ENCODE assay signal across 1 cellular context in genomic region chr7:101902680-101903504, GRCh38.
TF ChIP-seq lines count a peak whose summit lies in the region.

No MANE protein-coding gene starts in this region.

TF ChIP-seq in K562, 482 proteins besides CTCF, POLR2A, EP300 and RAD21 (continued from another document and continues in another):
- no peak for TF ChIP-seq ZNF512 (tag; IDR thresholded peaks at IDR 0.05)
- TF ChIP-seq ZNF143 (CRISPR knock-in tag; IDR thresholded peaks at IDR 0.05): no peak
- no peak for TF ChIP-seq HEY1 (CRISPR knock-in tag; IDR thresholded peaks at IDR 0.05; ENCODE audit: borderline replicate concordance)
- no peak for TF ChIP-seq KHSRP (IDR thresholded peaks at IDR 0.05)
- TF ChIP-seq ZNF24 (IDR thresholded peaks at IDR 0.05): peak; percentile 32; the same call in 1 of the 2 replicates
- no peak for TF ChIP-seq MEF2D (tag; conservative IDR thresholded peaks at IDR 0.05; ENCODE audit: low read depth)
- TF ChIP-seq SRSF3 (IDR thresholded peaks at IDR 0.05; ENCODE audit: insufficient read depth, low read length): no peak
- TF ChIP-seq ZNF274 (IDR thresholded peaks at IDR 0.05; ENCODE audit: borderline replicate concordance, low read depth, low read length): no peak
- TF ChIP-seq SREBF2 (CRISPR knock-in tag; IDR thresholded peaks at IDR 0.05): 0 out of 2 replicates have a peak, but pooled peaks have one; percentile 25
- peak; percentile 66 for TF ChIP-seq SP1 (CRISPR knock-in tag; IDR thresholded peaks at IDR 0.05)
- TF ChIP-seq HINFP (tag; conservative IDR thresholded peaks at IDR 0.05; ENCODE audit: low read depth): 0 out of 2 replicates have a peak, but pooled peaks have one; percentile 40
- no peak for TF ChIP-seq CHCHD3 (CRISPR knock-in tag; IDR thresholded peaks at IDR 0.05)
- TF ChIP-seq ZNF639 (CRISPR knock-in tag; conservative IDR thresholded peaks at IDR 0.05 in 1 of 2, IDR thresholded peaks at IDR 0.05 in 1 of 2): 0 out of 4 replicates have a peak, but pooled peaks of 1 of the 2 experiments have one; percentile 66
- no peak for TF ChIP-seq THRAP3 (IDR thresholded peaks at IDR 0.05; ENCODE audit: borderline replicate concordance)
- TF ChIP-seq GTF2B (IDR thresholded peaks at IDR 0.05; ENCODE audit: extremely low read depth, insufficient read length): no peak
- TF ChIP-seq PHF8 (IDR thresholded peaks at IDR 0.05; ENCODE audit: borderline replicate concordance, low read length): peak; percentile 42; the same call in 1 of the 2 replicates
- TF ChIP-seq RBM34 (IDR thresholded peaks at IDR 0.05; ENCODE audit: borderline replicate concordance, insufficient read depth, low read length): no peak
- no peak for TF ChIP-seq KAT2B (IDR thresholded peaks at IDR 0.05; ENCODE audit: low read depth, low read length)
- TF ChIP-seq ETV5 (CRISPR knock-in tag; IDR thresholded peaks at IDR 0.05; ENCODE audit: low read depth): peak; percentile 2; the same call in 1 of the 2 replicates
- TF ChIP-seq ZNF311 (CRISPR knock-in tag; IDR thresholded peaks at IDR 0.05): no peak
- TF ChIP-seq TEAD4 (IDR thresholded peaks at IDR 0.05; ENCODE audit: low read length): peak; percentile 85
- TF ChIP-seq TEAD4 (CRISPR knock-in tag; IDR thresholded peaks at IDR 0.05; ENCODE audit: borderline replicate concordance): no peak
- no peak for TF ChIP-seq SRSF7 (optimal IDR thresholded peaks at IDR 0.05; ENCODE audit: low read depth, low read length)
- TF ChIP-seq ZNF224 (CRISPR knock-in tag; IDR thresholded peaks at IDR 0.05): no peak
- no peak for TF ChIP-seq GABPB1 (CRISPR knock-in tag; IDR thresholded peaks at IDR 0.05)
- no peak for TF ChIP-seq ZNF253 (CRISPR knock-in tag; conservative IDR thresholded peaks at IDR 0.05)
- no peak for TF ChIP-seq ZNF695 (CRISPR knock-in tag; IDR thresholded peaks at IDR 0.05)
- TF ChIP-seq HNRNPH1 (optimal IDR thresholded peaks at IDR 0.05; ENCODE audit: low read depth, low read length): no peak
- no peak for TF ChIP-seq SIRT6 (IDR thresholded peaks at IDR 0.05; ENCODE audit: low read depth, low read length)
- TF ChIP-seq HDGF (IDR thresholded peaks at IDR 0.05): 0 out of 2 replicates have a peak, but pooled peaks have one; percentile 4
- no peak; a peak in 1 of 4 replicates for TF ChIP-seq SIN3A (IDR thresholded peaks at IDR 0.05; ENCODE audit: borderline replicate concordance in 2 of 2, control insufficient read depth in 1 of 2, low read depth in 2 of 2, low read length in 2 of 2)
- TF ChIP-seq JUN (IDR thresholded peaks at IDR 0.05; ENCODE audit: borderline replicate concordance, low read depth, low read length): peak; percentile 94
- TF ChIP-seq JUN (CRISPR knock-in tag; IDR thresholded peaks at IDR 0.05; ENCODE audit: borderline replicate concordance): no peak; the same call in 1 of the 2 replicates
- no peak for TF ChIP-seq ZBTB8A (IDR thresholded peaks at IDR 0.05; ENCODE audit: partially characterized antibody)
- 0 out of 2 replicates have a peak, but pooled peaks have one; percentile 2 for TF ChIP-seq SPI1 (IDR thresholded peaks at IDR 0.05; ENCODE audit: borderline replicate concordance, low read depth, low read length)
- no peak for TF ChIP-seq ZFPM2 (CRISPR knock-in tag; IDR thresholded peaks at IDR 0.05)
- TF ChIP-seq FOXK2 (conservative IDR thresholded peaks at IDR 0.05 in 1 of 2, IDR thresholded peaks at IDR 0.05 in 1 of 2; ENCODE audit: low read depth in 2 of 2): peak; percentile 85 to 86
- 0 out of 2 replicates have a peak, but pooled peaks have one; percentile 50 for TF ChIP-seq FOXP1 (CRISPR knock-in tag; IDR thresholded peaks at IDR 0.05)
- no peak for TF ChIP-seq KAT8 (IDR thresholded peaks at IDR 0.05; ENCODE audit: low read depth)
- TF ChIP-seq PPARD (CRISPR knock-in tag; IDR thresholded peaks at IDR 0.05): no peak
- TF ChIP-seq DEAF1 (CRISPR knock-in tag; IDR thresholded peaks at IDR 0.05): no peak
- TF ChIP-seq CLOCK (CRISPR knock-in tag; IDR thresholded peaks at IDR 0.05; ENCODE audit: borderline replicate concordance): no peak
- TF ChIP-seq PYGO2 (tag; IDR thresholded peaks at IDR 0.05): no peak
- TF ChIP-seq TSHZ1 (CRISPR knock-in tag; IDR thresholded peaks at IDR 0.05): no peak
- no peak for TF ChIP-seq ATF2 (CRISPR knock-in tag; IDR thresholded peaks at IDR 0.05)
- TF ChIP-seq ZNF174 (CRISPR knock-in tag; IDR thresholded peaks at IDR 0.05): no peak
- no peak for TF ChIP-seq ZBTB26 (CRISPR knock-in tag; IDR thresholded peaks at IDR 0.05)
- no peak for TF ChIP-seq E2F5 (CRISPR knock-in tag; IDR thresholded peaks at IDR 0.05)
- TF ChIP-seq HMG20B (CRISPR knock-in tag; IDR thresholded peaks at IDR 0.05): no peak
- TF ChIP-seq ZNF511 (CRISPR knock-in tag; IDR thresholded peaks at IDR 0.05): peak; percentile 40; the same call in 1 of the 2 replicates
